Comparison of ENCODE assay signal across 1 cellular context in the genomic region with DNA sequence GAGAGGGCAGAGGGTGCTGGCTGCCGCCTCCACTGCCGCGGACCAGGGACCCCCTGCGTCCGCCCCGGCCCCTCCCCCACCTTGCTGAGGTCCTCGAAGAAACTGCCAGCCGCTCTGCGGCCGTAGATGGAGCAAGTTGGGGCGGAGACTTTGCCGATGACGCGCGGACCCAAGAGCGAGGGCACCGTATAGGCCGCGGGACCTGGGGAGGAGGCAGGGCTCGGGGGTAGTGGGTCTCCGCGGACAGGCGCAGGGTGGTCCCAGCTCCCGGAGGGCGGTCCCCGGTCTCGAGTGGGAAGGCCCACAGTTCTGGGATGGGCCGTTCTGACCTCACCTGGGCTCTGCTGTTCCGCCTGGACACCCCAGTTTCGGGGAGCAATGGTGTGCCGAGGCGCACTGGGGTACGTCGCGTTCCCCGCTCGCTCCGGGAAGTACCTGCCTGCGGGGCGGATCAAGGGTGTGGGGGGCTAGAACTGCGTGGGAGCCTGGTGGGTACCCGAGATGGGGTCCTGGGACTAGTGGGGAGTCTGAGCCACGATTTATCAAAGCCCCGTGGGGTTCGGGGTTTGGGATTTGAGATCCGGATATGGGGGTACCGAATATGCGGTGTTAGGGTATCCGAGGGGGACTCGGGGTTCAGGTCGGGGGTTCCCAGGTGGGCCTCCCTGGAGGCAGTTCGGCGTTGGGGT.
TF ChIP-seq lines count a peak whose summit lies in the region.

No MANE protein-coding gene starts in this region.

TF ChIP-seq in IMR-90, 13 proteins besides CTCF, POLR2A, EP300 and RAD21:
- TF ChIP-seq CEBPB (IDR thresholded peaks at IDR 0.05; ENCODE audit: low read depth, low read length) (0 out of 2 replicates have a peak, but pooled peaks have one; percentile 14), RCOR1 (IDR thresholded peaks at IDR 0.05; ENCODE audit: insufficient replicate concordance, low read length) (no peak)
